11 cellular contexts compared by ENCODE assay signal in the genomic region with DNA sequence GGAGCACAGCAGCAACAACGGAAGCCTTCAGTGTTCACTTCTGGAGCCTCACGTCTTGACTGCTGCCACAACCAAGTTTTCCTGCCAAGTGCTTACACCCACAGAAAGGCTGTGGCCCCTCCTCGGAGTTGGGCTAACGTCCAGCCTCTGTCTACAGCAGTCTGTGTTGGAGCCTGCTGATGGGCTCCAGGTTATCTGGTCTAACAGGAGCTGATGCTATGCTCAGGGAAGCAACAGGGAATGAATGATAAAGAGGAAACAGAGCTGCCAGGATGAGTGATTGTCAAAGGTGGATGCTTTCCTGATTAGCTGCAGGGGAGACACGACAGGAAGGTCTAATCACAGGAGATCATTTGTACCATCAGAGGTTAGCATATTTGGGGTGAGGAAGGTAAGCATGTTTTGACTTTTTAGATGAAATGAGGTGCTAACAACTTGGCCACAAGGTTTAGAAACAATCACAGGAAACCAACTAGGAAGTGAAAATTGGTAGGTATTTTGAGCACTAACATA. TPM values are rescaled to one million over a fixed set of nuclear protein-coding genes. Genes with fewer than 3 reads are reported as not detected.
DNase-seq lines count a peak whose midpoint lies in the region; ATAC-seq, FAIRE-seq and TF ChIP-seq lines count a peak whose summit lies in the region.
"Had no signal": no experiment of that assay in that cellular context is flagged by ENCODE, and none has a peak within 500 bp of the region (broad histone marks: within the 10 kb centered on the region; RNA-seq: fewer than 3 reads in every experiment).

No MANE protein-coding gene starts in this region.

- H3K9me3 ChIP-seq in right lobe of liver (no peaks in the 10 kb centered on the region), HepG2 (ENCODE audit: low read length) (peaks cover 10% of the 10 kb centered on the region), mammary epithelial cell (replicated peaks; ENCODE audit: insufficient read depth, low read length) (peaks cover 4% of the 10 kb centered on the region), small intestine (ENCODE audit: control insufficient read depth, low read depth) (no peaks in the 10 kb centered on the region)

- H3K4me3 ChIP-seq in right lobe of liver: no peak overlapping the region
- no peak overlapping the region for H3K4me3 ChIP-seq in HepG2 (replicated peaks in 1 of 3; ENCODE audit: insufficient read depth in 1 of 3, low read depth in 2 of 3, low read length in 3 of 3)
- no peak overlapping the region for H3K4me3 ChIP-seq in mammary epithelial cell (replicated peaks in 1 of 3; ENCODE audit: insufficient read depth in 1 of 3, low read depth in 2 of 3, low read length in 3 of 3)
- H3K4me3 ChIP-seq in small intestine (ENCODE audit: low read depth in 1 of 2, low read length in 2 of 2): no peak overlapping the region

- H3K4me1 ChIP-seq in right lobe of liver: no peaks in the 10 kb centered on the region
- peaks cover 92% of the 10 kb centered on the region for H3K4me1 ChIP-seq in HepG2 (ENCODE audit: insufficient read depth, low read length)
- H3K4me1 ChIP-seq in mammary epithelial cell (ENCODE audit: insufficient read depth, low read length): peaks cover 35% of the 10 kb centered on the region
- H3K4me1 ChIP-seq in small intestine (ENCODE audit: control insufficient read depth in 2 of 2, insufficient read depth in 1 of 2, low read depth in 1 of 2, low read length in 1 of 2): peaks cover 5 to 10% of the 10 kb centered on the region in 2 donors

- in situ Hi-C loops in HepG2 (cut with HindIII; ENCODE audit: extremely low pct_ligation_motif_present, low pct_unique_long_range_greater_than_20kb): loop anchor here (25.0 kb wide), 1 partner anchor 474 kb away; no protein-coding TSS in a partner anchor
- in situ Hi-C loops in mammary epithelial cell (cut with MboI; ENCODE audit: low sequenced_read_pairs in 2 of 2): loop anchor here in 1 of 2 donors (10.0 kb wide), 1 partner anchor 252 kb away; no protein-coding TSS in a partner anchor

- peak in 1 of 3 donors; percentile 50 for DNase-seq in right lobe of liver
- no peak for DNase-seq in HepG2 (ENCODE audit: low spot score)
- DNase-seq in mammary epithelial cell: no peak
- DNase-seq in midbrain (lab: John Stamatoyannopoulos, UW): peak; percentile 45
- DNase-seq in NCI-H1436 (lab: John Stamatoyannopoulos, UW): no peak
- no peak for DNase-seq in small intestine
- no peak for DNase-seq in ecto neural progenitor cell (ENCODE audit: low spot score)
- DNase-seq: NCI-H2171 treated with DMSO at 0.1 percent for 48 hours; stimulated activated CD4-positive, alpha-beta T cell treated with anti-CD3 and anti-CD28 coated beads, Interleukin-4, amount 100 ng/mL, for 24 hours had no signal

- TF ChIP-seq CTCF in right lobe of liver (IDR thresholded peaks at IDR 0.05): no peak
- no peak for TF ChIP-seq CTCF in HepG2 (CRISPR knock-in tag; IDR thresholded peaks at IDR 0.05)
- no peak for TF ChIP-seq CTCF in mammary epithelial cell (conservative IDR thresholded peaks at IDR 0.05 in 1 of 2, IDR thresholded peaks at IDR 0.05 in 1 of 2; ENCODE audit: extremely low read depth in 1 of 2, insufficient read depth in 1 of 2, low read depth in 1 of 2, low read length in 2 of 2)

- H3K4me2 ChIP-seq in HepG2 (ENCODE audit: low read depth, low read length) (no peak overlapping the region), mammary epithelial cell (ENCODE audit: insufficient read depth, low read depth, low read length) (peak overlapping the region; percentile 43)

- no peak for TF ChIP-seq RAD21 in HepG2 (CRISPR knock-in tag; IDR thresholded peaks at IDR 0.05)

- no peaks in the 10 kb centered on the region for H3K27me3 ChIP-seq in right lobe of liver
- H3K27me3 ChIP-seq in HepG2 (ENCODE audit: control insufficient read depth in 1 of 2, insufficient read depth in 2 of 2, low read length in 2 of 2): no peaks in the 10 kb centered on the region
- H3K27me3 ChIP-seq in mammary epithelial cell (ENCODE audit: insufficient read depth, low read length): no peaks in the 10 kb centered on the region
- H3K27me3 ChIP-seq in small intestine (ENCODE audit: control insufficient read depth in 2 of 2, insufficient read depth in 2 of 2, low read length in 2 of 2): no peaks in the 10 kb centered on the region

- H3K79me2 ChIP-seq in HepG2 (ENCODE audit: insufficient read depth, low read length): no peaks in the 10 kb centered on the region
- H3K79me2 ChIP-seq in mammary epithelial cell (ENCODE audit: insufficient read depth, low read length): no peaks in the 10 kb centered on the region

- intact Hi-C loops in right lobe of liver (cut with DNase I): loop anchor here in 1 of 2 donors (10.0 kb wide), 1 partner anchor 252 kb away; no protein-coding TSS in a partner anchor
- intact Hi-C loops in HepG2 (cut with micrococcal nuclease; ENCODE audit: unreplicated experiment): no loop called here
- intact Hi-C loops in mammary epithelial cell (cut with micrococcal nuclease): no loop called here

- FAIRE-seq in HepG2 (lab: Jason Lieb, UNC) (no peak), small intestine (lab: Jason Lieb, UNC) (no peak)
- FAIRE-seq: TTC549 had no signal

- TF ChIP-seq POLR2A in right lobe of liver (IDR thresholded peaks at IDR 0.05) (no peak), HepG2 (IDR thresholded peaks at IDR 0.05; ENCODE audit: insufficient read depth in 1 of 2, low read depth in 2 of 2, low read length in 2 of 2) (no peak)

- H2AFZ ChIP-seq in HepG2 (ENCODE audit: low read length) (no peak overlapping the region), mammary epithelial cell (ENCODE audit: low read depth, low read length) (peak overlapping the region; percentile 75)

- WGBS in right lobe of liver (ENCODE audit: insufficient coverage, low coverage, low lambda C conversion rate, missing lambda C conversion rate): 16% methylated on average over 5 of the region's 5 CpGs
- 85% methylated on average over 5 of the region's 5 CpGs for WGBS in HepG2 (ENCODE audit: low lambda C conversion rate)
- 8% methylated on average over 5 of the region's 5 CpGs for WGBS in mammary epithelial cell (ENCODE audit: low coverage, missing lambda C conversion rate)
- 6 to 24% (median 14%) methylated on average over 5 of the region's 5 CpGs for WGBS in small intestine, 3 donors

- dilution Hi-C loops in mammary epithelial cell (cut with HindIII; ENCODE audit: low sequenced_read_pairs): no loop called here

- POLR2A ChIA-PET in HepG2 (lab: Yijun Ruan, JAX): no interaction called here

- ATAC-seq in right lobe of liver (peak; percentile 56 to 69 (median 66)), HepG2 (no peak), HG02973 (IDR thresholded peaks at IDR 0.05; ENCODE audit: unreplicated experiment) (no peak)

- H3K9ac ChIP-seq in HepG2 (ENCODE audit: insufficient read depth, low read depth, low read length) (no peak overlapping the region), mammary epithelial cell (ENCODE audit: insufficient read depth, low read length) (no peak overlapping the region)

- BruUV-seq in HepG2 (replicated peaks; lab: Mats Ljungman, UMichigan) (no TSS peak), mammary epithelial cell (replicated peaks; lab: Mats Ljungman, UMichigan) (no TSS peak)

- TF ChIP-seq EP300 in HepG2 (IDR thresholded peaks at IDR 0.05; ENCODE audit: low read depth in 2 of 2, low read length in 2 of 2) (no peak), HepG2 (CRISPR knock-in tag; IDR thresholded peaks at IDR 0.05; ENCODE audit: borderline replicate concordance) (no peak)

- no peaks in the 10 kb centered on the region for H3K36me3 ChIP-seq in right lobe of liver
- no peaks in the 10 kb centered on the region for H3K36me3 ChIP-seq in HepG2 (replicated peaks in 1 of 2; ENCODE audit: control insufficient read depth in 1 of 2, insufficient read depth in 2 of 2, low read length in 2 of 2)
- H3K36me3 ChIP-seq in mammary epithelial cell (ENCODE audit: insufficient read depth, low read length): no peaks in the 10 kb centered on the region
- H3K36me3 ChIP-seq in small intestine (ENCODE audit: control insufficient read depth in 2 of 2, insufficient read depth in 2 of 2, low read length in 2 of 2): no peaks in the 10 kb centered on the region

- peak overlapping the region in 1 of 3 donors; percentile 8 for H3K27ac ChIP-seq in right lobe of liver
- no peak overlapping the region for H3K27ac ChIP-seq in HepG2 (ENCODE audit: extremely low read length, insufficient read depth, low read length)
- no peak overlapping the region for H3K27ac ChIP-seq in mammary epithelial cell (ENCODE audit: insufficient read depth, low read depth, low read length)
- no peak overlapping the region for H3K27ac ChIP-seq in small intestine (ENCODE audit: low read depth in 1 of 2, low read length in 1 of 2)

- CTCF ChIA-PET in HepG2 (lab: Yijun Ruan, JAX; ENCODE audit: low intra/inter-chr PET ratio, low total read pairs): no interaction called here
- CTCF ChIA-PET in mammary epithelial cell (lab: Charles Lee; ENCODE audit: low non-redundant PET): no interaction called here

- H4K20me1 ChIP-seq in HepG2 (ENCODE audit: insufficient read depth, low read length) (no peaks in the 10 kb centered on the region), mammary epithelial cell (ENCODE audit: insufficient read depth, low read length) (no peaks in the 10 kb centered on the region)

RNA-seq across cellular contexts. Expression of a gene that starts 53.8 kb away (rescaled TPM):
- total RNA-seq in right lobe of liver (1 to 10 TPM; 2.6 to 7.5 (median 4.8) TPM), HepG2 (2016; rRNA removed; fragmentation: Illumina TruSeq; extraction: Trizol) (1.9 and 3.0 TPM in 2 replicates), mammary epithelial cell (10 to 100 TPM in 1 of 2 donors, 1 to 10 TPM in 1; 4.9 to 12.0 TPM)
- total RNA-seq in HepG2 (2016; cell fraction: cytosol; rRNA removed; fragmentation: Illumina TruSeq; extraction: Trizol; ENCODE audit: low read depth): 0.26 and 0.40 TPM in 2 replicates
- total RNA-seq in HepG2 (2016; cell fraction: insoluble cytoplasmic fraction; rRNA removed; fragmentation: Illumina TruSeq; extraction: Trizol): 2.2 and 2.8 TPM in 2 replicates
- 0.86 and 1.1 TPM in 2 replicates for total RNA-seq in HepG2 (2016; cell fraction: membrane; rRNA removed; fragmentation: Illumina TruSeq; extraction: Trizol)
- total RNA-seq in HepG2 (2016; cell fraction: nucleus; rRNA removed; fragmentation: Illumina TruSeq; extraction: Trizol): 2.0 and 4.1 TPM in 2 replicates
- polyA plus RNA-seq in HepG2 (2011; rRNA removed) (1.8 and 2.7 TPM in 2 replicates), mammary epithelial cell (3.7 TPM), small intestine (1 to 10 TPM; 3.1 to 7.6 (median 4.8) TPM)
- 1.3 and 1.6 TPM in 2 replicates for polyA plus RNA-seq in HepG2 (2011; cell fraction: cytosol; rRNA removed)
- 1.8 and 2.5 TPM in 2 replicates for polyA plus RNA-seq in HepG2 (2011; cell fraction: nucleus; rRNA removed)
- 1.2 and 1.6 TPM in 2 replicates for polyA plus RNA-seq in HepG2 (2012)
- 0.16 and 0.17 TPM in 2 replicates for polyA plus RNA-seq in HepG2 (2016; cell fraction: cytosol; fragmentation: Illumina TruSeq; extraction: Trizol; ENCODE audit: low read depth)
- 2.0 and 2.2 TPM in 2 replicates for polyA plus RNA-seq in HepG2 (2016; cell fraction: insoluble cytoplasmic fraction; fragmentation: Illumina TruSeq; extraction: Trizol; ENCODE audit: low read depth)
- polyA plus RNA-seq in HepG2 (2016; cell fraction: membrane; fragmentation: Illumina TruSeq; extraction: Trizol; ENCODE audit: low read depth): 0.30 and 0.35 TPM in 2 replicates
- polyA plus RNA-seq in HepG2 (2016; cell fraction: nucleus; fragmentation: Illumina TruSeq; extraction: Trizol; ENCODE audit: insufficient read depth, low read depth): 3.2 and 3.5 TPM in 2 replicates
- 3.5 and 3.8 TPM in 2 replicates for polyA minus RNA-seq in HepG2 (2011; rRNA and poly(A)+ RNA removed; ENCODE audit: low replicate concordance)
- 1.2 and 1.4 TPM in 2 replicates for polyA minus RNA-seq in HepG2 (2011; cell fraction: cytosol; rRNA and poly(A)+ RNA removed)
- 3.1 and 4.5 TPM in 2 replicates for polyA minus RNA-seq in HepG2 (2011; cell fraction: nucleus; rRNA and poly(A)+ RNA removed)
- polyA minus RNA-seq in mammary epithelial cell: 0.26 TPM

Comparison
In these comparisons a context has a peak if more than half of its experiments do, and no peak if none do; other contexts are left out.
1. ATAC-seq: peak in right lobe of liver (4 of 4); none in HepG2 (single experiment) and HG02973 (single experiment).